Comparison of ENCODE assay signal across 15 cellular contexts in genomic region chr1:23198373-23198772, GRCh38. TPM values are rescaled to one million over a fixed set of nuclear protein-coding genes. Genes with fewer than 3 reads are reported as not detected.
DNase-seq lines count a peak whose midpoint lies in the region; ATAC-seq, FAIRE-seq and TF ChIP-seq lines count a peak whose summit lies in the region.
"Had no signal": no experiment of that assay in that cellular context is flagged by ENCODE, and none has a peak within 500 bp of the region (broad histone marks: within the 10 kb centered on the region; RNA-seq: fewer than 3 reads in every experiment).

No MANE protein-coding gene starts in this region.

- WGBS in gastroesophageal sphincter (ENCODE audit: low coverage in 1 of 2), 2 donors, result 55 to 71% methylated on average over 4 of the region's 4 CpGs

- no peaks in the 10 kb centered on the region for H3K9me3 ChIP-seq in gastroesophageal sphincter
- H3K9me3 ChIP-seq: BLaER1, body of pancreas, Peyer's patch, uterus had no signal

- no peaks in the 10 kb centered on the region for H3K36me3 ChIP-seq in gastroesophageal sphincter
- H3K36me3 ChIP-seq: BLaER1, Peyer's patch, uterus had no signal

- no peaks in the 10 kb centered on the region for H3K4me1 ChIP-seq in gastroesophageal sphincter
- H3K4me1 ChIP-seq: body of pancreas, Peyer's patch, uterus had no signal

- peaks cover 27% of the 10 kb centered on the region for H3K27me3 ChIP-seq in gastroesophageal sphincter
- H3K27me3 ChIP-seq in dorsolateral prefrontal cortex, result no peaks in the 10 kb centered on the region
- H3K27me3 ChIP-seq: BLaER1, body of pancreas, Peyer's patch, uterus had no signal

- FAIRE-seq in H54 (lab: Jason Lieb, UNC), result peak; percentile 62

- H3K4me3 ChIP-seq in fibroblast of villous mesenchyme (ENCODE audit: low read depth, low read length), result no peak overlapping the region
- H3K4me3 ChIP-seq in gastroesophageal sphincter, result no peak overlapping the region
- H3K4me3 ChIP-seq in dorsolateral prefrontal cortex, result no peak overlapping the region
- H3K4me3 ChIP-seq: BLaER1, body of pancreas, Peyer's patch, uterus had no signal

- TF ChIP-seq EP300 in gastroesophageal sphincter (IDR thresholded peaks at IDR 0.05), result no peak

- ATAC-seq in gastroesophageal sphincter (no peak), GM21825 (IDR thresholded peaks at IDR 0.05; ENCODE audit: unreplicated experiment) (no peak)
- ATAC-seq: body of pancreas had no signal

- DNase-seq in A172 (ENCODE audit: low spot score) (peak; percentile 79), H54 (ENCODE audit: insufficient read length, low spot score) (no peak), T1000 (lab: John Stamatoyannopoulos, UW) (peak; percentile 61), fibroblast of villous mesenchyme (ENCODE audit: low read depth) (peak; percentile 93), CD1c-positive myeloid dendritic cell (ENCODE audit: extremely low spot score) (no peak), dorsolateral prefrontal cortex (no peak)
- DNase-seq: body of pancreas, NCI-H2081, Peyer's patch, retina, uterus had no signal

- no peak for TF ChIP-seq CTCF in fibroblast of villous mesenchyme (IDR thresholded peaks at IDR 0.05; ENCODE audit: insufficient read depth, low read depth, low read length)
- no peak for TF ChIP-seq CTCF in gastroesophageal sphincter (IDR thresholded peaks at IDR 0.05)
- peak in 1 of 56 donors; percentile 8 for TF ChIP-seq CTCF in dorsolateral prefrontal cortex (IDR thresholded peaks at IDR 0.05 in 54 of 56, conservative IDR thresholded peaks at IDR 0.05 in 2 of 56; ENCODE audit: low read depth in 1 of 56, partially characterized antibody in 56 of 56)

- intact Hi-C loops in dorsolateral prefrontal cortex (cut with DNase I), result no loop called here

- no peak overlapping the region for H3K27ac ChIP-seq in gastroesophageal sphincter
- no peak overlapping the region for H3K27ac ChIP-seq in dorsolateral prefrontal cortex
- H3K27ac ChIP-seq: BLaER1, body of pancreas, Peyer's patch, uterus had no signal

- TF ChIP-seq POLR2A in H54 (IDR thresholded peaks at IDR 0.05; ENCODE audit: low read depth, low read length) (no peak), gastroesophageal sphincter (IDR thresholded peaks at IDR 0.05) (no peak)

RNA-seq across cellular contexts. Expression of gene HTR1D, which starts 18.9 kb away (rescaled TPM):
- total RNA-seq in A172 (2014; rRNA removed; shearing (Covaris generic)), result 4.4 and 4.6 TPM in 2 replicates
- total RNA-seq in fibroblast of villous mesenchyme, result 0.86 and 2.3 TPM in 2 replicates
- total RNA-seq in gastroesophageal sphincter, result under 1 TPM in 1 of 4 donors, not detected in 3; 0.46 TPM
- total RNA-seq in dorsolateral prefrontal cortex, result 1 to 10 TPM in 97 of 120 experiments, under 1 TPM in 23; 0.32 to 8.1 (median 1.5) TPM
- total RNA-seq: body of pancreas, mesenteric fat pad, uterus had no signal

RNA-seq across cellular contexts. Expression of gene LUZP1, which starts 29.7 kb away (rescaled TPM):
- 22.1 and 29.4 TPM in 2 replicates for total RNA-seq in A172 (2014; rRNA removed; shearing (Covaris generic))
- 44.1 and 55.3 TPM in 2 replicates for total RNA-seq in fibroblast of villous mesenchyme
- 10 to 100 TPM; 22.3 to 38.4 (median 30.3) TPM for total RNA-seq in gastroesophageal sphincter
- 100 to 1,000 TPM in 3 of 120 experiments, 10 to 100 TPM in 117; 23.0 to 108 (median 71.6) TPM for total RNA-seq in dorsolateral prefrontal cortex

Comparison
In these comparisons a context has a peak if more than half of its experiments do, and no peak if none do; other contexts are left out.
1. DNase-seq: peak in A172 (single experiment), T1000 (single experiment) and fibroblast of villous mesenchyme (single experiment); none in H54 (single experiment), CD1c-positive myeloid dendritic cell (single experiment) and dorsolateral prefrontal cortex (0 of 10).